In genomic region chr7:72914756-72915525, GRCh38 we compare ENCODE assay signal across 8 cellular contexts.
A peak's percentile ranks its signal among the peaks of the same experiment; 100 is the strongest.
DNase-seq lines count a peak whose midpoint lies in the region; ATAC-seq lines count a peak whose summit lies in the region.
"Not testable (repeated sequence)": the region's sequence is repeated elsewhere in the genome, so short reads cannot be mapped to it uniquely, and the experiment has no call there.

No MANE protein-coding gene starts in this region.

- peak; percentile 61 for ATAC-seq in HG03196 (IDR thresholded peaks at IDR 0.05; ENCODE audit: unreplicated experiment)

- DNase-seq in AML-193 (lab: John Stamatoyannopoulos, UW) (peak; percentile 31 to 41), GM19238 (ENCODE audit: insufficient read length, low spot score) (peak; percentile 7), NCI-H2227 (lab: John Stamatoyannopoulos, UW; ENCODE audit: unreplicated experiment) (peak; percentile 55), T47D (ENCODE audit: low read depth in 1 of 2, low spot score in 1 of 2) (peak; percentile 33 to 60), inferior parietal cortex (ENCODE audit: extremely low spot score) (peak; percentile 14)
- DNase-seq in activated CD4-positive, CD25-positive, alpha-beta regulatory T cell treated with anti-CD3 and anti-CD28 coated beads, Interleukin-2, amount 50 U/mL, for 16 hours (ENCODE audit: low read depth, low spot score): peak; percentile 30
- DNase-seq in stimulated activated CD4-positive, alpha-beta T cell treated with anti-CD3 and anti-CD28 coated beads, Interleukin-1b, Interleukin-23, amount 100 ng/mL, for 24 hours (ENCODE audit: low read depth in 4 of 4, low spot score in 1 of 4): peak in 3 of 4 experiments; percentile 11 to 28 (median 19)

- in situ Hi-C loops in T47D (cut with HindIII; ENCODE audit: low pct_unique_long_range_greater_than_20kb, low sequenced_read_pairs): not testable (repeated sequence)

Comparison
In these comparisons a context has a peak if more than half of its experiments do, and no peak if none do; other contexts are left out.
1. Peak in every context shown above with its lines: DNase-seq and ATAC-seq.